ENCODE assay signal across 8 cellular contexts in the genomic region with DNA sequence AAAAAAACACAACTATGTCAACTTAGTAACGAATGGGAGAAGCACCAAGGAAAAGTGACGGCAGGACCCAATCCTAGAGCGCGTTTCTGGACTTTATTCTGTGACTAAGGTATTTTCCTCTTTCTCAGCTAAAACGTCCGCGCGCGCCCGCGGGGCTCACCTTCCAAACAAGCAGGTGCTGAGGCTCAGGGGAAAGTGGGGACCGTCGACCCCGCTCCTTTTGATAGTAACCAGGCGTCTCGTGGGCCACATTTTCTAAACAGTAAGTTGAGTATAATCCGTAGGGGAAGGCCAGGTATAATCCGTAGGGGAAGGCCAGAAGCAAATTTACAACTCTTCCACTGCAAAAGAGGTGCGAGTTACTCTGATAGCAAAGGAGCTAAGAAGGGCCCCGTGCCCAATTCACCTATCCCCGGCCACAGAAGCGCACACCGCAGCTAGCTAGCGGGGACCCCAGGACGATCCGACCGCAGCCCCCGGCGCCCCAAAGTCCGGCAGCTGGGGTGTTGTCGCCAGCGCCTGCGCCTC. TPM values are rescaled to one million over a fixed set of nuclear protein-coding genes. Genes with fewer than 3 reads are reported as not detected.
A peak's percentile ranks its signal among the peaks of the same experiment; 100 is the strongest.
DNase-seq lines count a peak whose midpoint lies in the region; ATAC-seq and FAIRE-seq lines count a peak whose summit lies in the region.

No MANE protein-coding gene starts in this region.

- H3K36me3 ChIP-seq in BLaER1 treated with 17β-estradiol and CSF1 and Interleukin-3, amounts not matched to agents 10 nM and 100 nM, result peaks cover 0 to 41% (median 34%) of the 10 kb centered on the region in 11 experiments; a peak in 17 of 22 replicates
- H3K36me3 ChIP-seq in HUES64 (ENCODE audit: insufficient read depth, low read length) (peaks cover 30% of the 10 kb centered on the region), thymus (ENCODE audit: control insufficient read depth, insufficient read depth) (peaks cover 4% of the 10 kb centered on the region)

- peaks cover 20% of the 10 kb centered on the region for H3K27me3 Mint-ChIP-seq in activated naive CD8-positive, alpha-beta T cell treated with anti-CD3 and anti-CD28 coated beads, Interleukin-2, amount 50 U/mL, for 24 hours

- H3K4me1 ChIP-seq in BLaER1 treated with 17β-estradiol and CSF1 and Interleukin-3, amounts not matched to agents 10 nM and 100 nM, result peaks cover 35 to 47% (median 44%) of the 10 kb centered on the region in 10 experiments
- H3K4me1 ChIP-seq in HUES64 (ENCODE audit: insufficient read depth, low read length) (peaks cover 9% of the 10 kb centered on the region), thymus (ENCODE audit: control insufficient read depth, insufficient read depth, low read length) (peaks cover 14% of the 10 kb centered on the region)

- peak; percentile 37 for DNase-seq in activated naive CD8-positive, alpha-beta T cell treated with anti-CD3 and anti-CD28 coated beads, Interleukin-2, amount 50 U/mL, for 24 hours
- DNase-seq in kidney tubule cell (ENCODE audit: low spot score) (peak; percentile 37), NCI-H2081 treated with DMSO at 0.1 percent for 48 hours (lab: John Stamatoyannopoulos, UW) (no peak), frontal cortex (ENCODE audit: low spot score in 2 of 2) (no peak), Ammon's horn (ENCODE audit: low spot score) (no peak)

- H3K9me3 ChIP-seq in BLaER1 treated with 17β-estradiol and CSF1 and Interleukin-3, amounts not matched to agents 10 nM and 100 nM (replicated peaks in 1 of 11), result no peaks in the 10 kb centered on the region
- no peaks in the 10 kb centered on the region for H3K9me3 ChIP-seq in HUES64 (ENCODE audit: insufficient read depth, low read depth, low read length)
- H3K9me3 ChIP-seq in thymus (ENCODE audit: control insufficient read depth), result no peaks in the 10 kb centered on the region

- peak overlapping the region; percentile 94 to 100 (median 99) for H3K4me2 ChIP-seq in BLaER1 treated with 17β-estradiol and CSF1 and Interleukin-3, amounts not matched to agents 10 nM and 100 nM

- H3K9ac ChIP-seq in BLaER1 treated with 17β-estradiol and CSF1 and Interleukin-3, amounts not matched to agents 10 nM and 100 nM, result peak overlapping the region; percentile 86 to 100 (median 98)
- H3K9ac ChIP-seq in HUES64 (ENCODE audit: low read depth, low read length), result peak overlapping the region; percentile 90

- H4K20me1 ChIP-seq in BLaER1 treated with 17β-estradiol and CSF1 and Interleukin-3, amounts not matched to agents 10 nM and 100 nM, result peaks cover 0 to 35% (median 24%) of the 10 kb centered on the region in 11 experiments; a peak in 16 of 22 replicates

- no peak for FAIRE-seq in frontal cortex (lab: Jason Lieb, UNC)

- H3K27ac ChIP-seq in BLaER1 treated with 17β-estradiol and CSF1 and Interleukin-3, amounts not matched to agents 10 nM and 100 nM, result peak overlapping the region; percentile 25 to 99 (median 97); a peak in 20 of 22 replicates
- H3K27ac ChIP-seq in HUES64 (ENCODE audit: low read depth, low read length) (no peak overlapping the region), thymus (ENCODE audit: low read depth) (no peak overlapping the region)

- H3K4me1 Mint-ChIP-seq in activated naive CD8-positive, alpha-beta T cell treated with anti-CD3 and anti-CD28 coated beads, Interleukin-2, amount 50 U/mL, for 24 hours, result peaks cover 34% of the 10 kb centered on the region

- H3K27me3 ChIP-seq in BLaER1 treated with 17β-estradiol and CSF1 and Interleukin-3, amounts not matched to agents 10 nM and 100 nM, result 0 out of 22 replicates have a peak, but pooled peaks cover 0 to 3% (median 0%) of the 10 kb centered on the region in 11 experiments
- H3K27me3 ChIP-seq in HUES64 (ENCODE audit: insufficient read depth, low read length) (peaks cover 5% of the 10 kb centered on the region; the same call in 1 of the 2 replicates), thymus (ENCODE audit: control insufficient read depth, insufficient read depth) (no peaks in the 10 kb centered on the region)

- 1% methylated on average over 33 of the region's 33 CpGs for WGBS in HUES64
- under 1% methylated on average over 33 of the region's 33 CpGs for WGBS in thymus

- no peak for ATAC-seq in activated naive CD8-positive, alpha-beta T cell treated with anti-CD3 and anti-CD28 coated beads, Interleukin-2, amount 50 U/mL, for 24 hours

- peak overlapping the region; percentile 83 for H3K27ac Mint-ChIP-seq in activated naive CD8-positive, alpha-beta T cell treated with anti-CD3 and anti-CD28 coated beads, Interleukin-2, amount 50 U/mL, for 24 hours

- peak overlapping the region; percentile 96 for H3K4me3 Mint-ChIP-seq in activated naive CD8-positive, alpha-beta T cell treated with anti-CD3 and anti-CD28 coated beads, Interleukin-2, amount 50 U/mL, for 24 hours

- peak overlapping the region; percentile 75 to 100 (median 93) for H3K4me3 ChIP-seq in BLaER1 treated with 17β-estradiol and CSF1 and Interleukin-3, amounts not matched to agents 10 nM and 100 nM
- H3K4me3 ChIP-seq in HUES64 (ENCODE audit: low read length) (peak overlapping the region; percentile 95), thymus (ENCODE audit: low read length) (peak overlapping the region; percentile 76)

- H3K9me3 Mint-ChIP-seq in activated naive CD8-positive, alpha-beta T cell treated with anti-CD3 and anti-CD28 coated beads, Interleukin-2, amount 50 U/mL, for 24 hours, result no peaks in the 10 kb centered on the region

- H3K36me3 Mint-ChIP-seq in activated naive CD8-positive, alpha-beta T cell treated with anti-CD3 and anti-CD28 coated beads, Interleukin-2, amount 50 U/mL, for 24 hours (ENCODE audit: low read depth), result peaks cover 45% of the 10 kb centered on the region

RNA-seq across cellular contexts. Expression of a gene that starts 0.7 kb away (rescaled TPM):
- polyA plus RNA-seq in HUES64 (2013, experiment 1 of 2), result 31.3 TPM
- 43.7 TPM for polyA plus RNA-seq in HUES64 (2013, experiment 2 of 2)
- 3.9 TPM for polyA plus RNA-seq in thymus
- total RNA-seq in frontal cortex, result 1.2 TPM

Comparison
In these comparisons a context has a peak if more than half of its experiments do, and no peak if none do; other contexts are left out.
1. H3K27ac ChIP-seq: peak in BLaER1 treated with 17β-estradiol and CSF1 and Interleukin-3, amounts not matched to agents 10 nM and 100 nM (11 of 11); none in HUES64 (single experiment) and thymus (single experiment).
2. DNase-seq: peak in activated naive CD8-positive, alpha-beta T cell treated with anti-CD3 and anti-CD28 coated beads, Interleukin-2, amount 50 U/mL, for 24 hours (single experiment) and kidney tubule cell (single experiment); none in NCI-H2081 treated with DMSO at 0.1 percent for 48 hours (single experiment), frontal cortex (0 of 2) and Ammon's horn (single experiment).
3. Peak in every context shown above with its lines, with median percentiles within 50 percentile points of each other: H3K4me3 ChIP-seq.